8 cellular contexts compared by ENCODE assay signal in the genomic region with DNA sequence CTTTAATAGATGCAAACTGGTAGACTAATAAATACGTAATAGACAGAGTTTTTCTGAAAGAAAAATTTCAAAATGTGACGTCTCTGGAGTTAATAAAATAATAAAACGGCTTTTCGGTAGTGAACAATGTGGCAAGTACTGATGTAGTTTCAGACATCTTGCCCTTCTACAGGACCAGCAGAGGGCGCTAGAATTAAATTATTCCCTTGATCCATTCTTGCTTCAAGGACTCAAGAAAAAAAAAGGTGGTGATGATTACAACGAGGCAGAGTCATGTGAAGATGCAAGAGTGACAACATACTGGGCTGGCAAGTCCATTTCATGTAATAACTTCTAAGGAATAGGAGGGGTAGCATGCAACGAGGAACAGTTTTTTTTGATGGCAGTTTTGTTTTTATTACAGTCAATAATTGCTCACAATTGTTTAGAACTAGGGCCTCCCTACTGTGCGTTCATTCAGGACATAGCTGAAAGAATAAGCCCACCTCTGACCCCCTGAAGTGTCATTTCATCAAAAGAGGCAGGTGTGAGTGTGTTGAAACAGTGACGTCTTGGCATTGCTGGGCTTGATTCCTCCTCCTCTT.
DNase-seq lines count a peak whose midpoint lies in the region; FAIRE-seq and TF ChIP-seq lines count a peak whose summit lies in the region.

No MANE protein-coding gene starts in this region.

- H3K27me3 Mint-ChIP-seq in HFFc6 (ENCODE audit: insufficient read depth) = peaks cover 3% of the 10 kb centered on the region

- H3K36me3 Mint-ChIP-seq in HFFc6 (ENCODE audit: low read depth) = no peaks in the 10 kb centered on the region

- H3K4me1 Mint-ChIP-seq in HFFc6 (ENCODE audit: low read depth) = no peaks in the 10 kb centered on the region

- TF ChIP-seq CTCF in D721Med (IDR thresholded peaks at IDR 0.05; ENCODE audit: insufficient read depth, missing control alignments) (peak; percentile 61), HFFc6 (IDR thresholded peaks at IDR 0.05) (peak; percentile 91), ascending aorta (IDR thresholded peaks at IDR 0.05) (peak in 2 of 3 experiments; percentile 29 to 36)

- DNase-seq in D721Med (ENCODE audit: insufficient read length, low spot score) = no peak
- DNase-seq in HFFc6 = peak; percentile 63
- DNase-seq in NCI-H460 (ENCODE audit: extremely low read depth, low read depth) = peak; percentile 75
- no peak for DNase-seq in ascending aorta (ENCODE audit: low spot score in 2 of 2)
- peak; percentile 36 to 80 for DNase-seq in hippocampal formation (lab: John Stamatoyannopoulos, UW)
- DNase-seq in small intestine = peak; percentile 81
- DNase-seq in activated CD4-positive, CD25-positive, alpha-beta regulatory T cell (lab: John Stamatoyannopoulos, UW) = no peak
- DNase-seq in activated gamma-delta T cell (lab: John Stamatoyannopoulos, UW) = no peak

- H3K4me1 ChIP-seq in ascending aorta (no peaks in the 10 kb centered on the region), small intestine (ENCODE audit: control insufficient read depth in 2 of 2, insufficient read depth in 1 of 2, low read depth in 1 of 2, low read length in 1 of 2) (no peaks in the 10 kb centered on the region)

- H3K9me3 ChIP-seq in ascending aorta (no peaks in the 10 kb centered on the region), small intestine (ENCODE audit: control insufficient read depth, low read depth) (no peaks in the 10 kb centered on the region)

- FAIRE-seq in D721Med (lab: Jason Lieb, UNC) = no peak
- no peak for FAIRE-seq in small intestine (lab: Jason Lieb, UNC)

- H3K27ac Mint-ChIP-seq in HFFc6 = no peak overlapping the region

- intact Hi-C loops in ascending aorta (cut with DNase I) = no loop called here

- H3K4me3 ChIP-seq in ascending aorta (no peak overlapping the region), small intestine (ENCODE audit: low read depth in 1 of 2, low read length in 2 of 2) (no peak overlapping the region)

- H3K9me3 Mint-ChIP-seq in HFFc6 = no peaks in the 10 kb centered on the region

- 23 to 28% (median 23%) methylated on average over 9 of the region's 9 CpGs for WGBS in small intestine, 3 donors

- no peak overlapping the region for H3K27ac ChIP-seq in ascending aorta
- H3K27ac ChIP-seq in small intestine (ENCODE audit: low read depth in 1 of 2, low read length in 1 of 2) = no peak overlapping the region

- no peaks in the 10 kb centered on the region for H3K27me3 ChIP-seq in ascending aorta
- no peaks in the 10 kb centered on the region for H3K27me3 ChIP-seq in small intestine (ENCODE audit: control insufficient read depth in 2 of 2, insufficient read depth in 2 of 2, low read length in 2 of 2)

- no peaks in the 10 kb centered on the region for H3K36me3 ChIP-seq in ascending aorta
- H3K36me3 ChIP-seq in small intestine (ENCODE audit: control insufficient read depth in 2 of 2, insufficient read depth in 2 of 2, low read length in 2 of 2) = no peaks in the 10 kb centered on the region

- no peak overlapping the region for H3K4me3 Mint-ChIP-seq in HFFc6

Comparison
In these comparisons a context has a peak if more than half of its experiments do, and no peak if none do; other contexts are left out.
1. DNase-seq: peak in HFFc6 (single experiment), NCI-H460 (single experiment), hippocampal formation (2 of 2) and small intestine (single experiment); none in D721Med (single experiment), ascending aorta (0 of 2), activated CD4-positive, CD25-positive, alpha-beta regulatory T cell (0 of 4) and activated gamma-delta T cell (single experiment).
2. CTCF ChIP-seq: peak in every context shown above with its lines; median percentile 91 in HFFc6; 61 in D721Med; 32 in ascending aorta.